ENCODE assay signal across 8 cellular contexts in the genomic region with DNA sequence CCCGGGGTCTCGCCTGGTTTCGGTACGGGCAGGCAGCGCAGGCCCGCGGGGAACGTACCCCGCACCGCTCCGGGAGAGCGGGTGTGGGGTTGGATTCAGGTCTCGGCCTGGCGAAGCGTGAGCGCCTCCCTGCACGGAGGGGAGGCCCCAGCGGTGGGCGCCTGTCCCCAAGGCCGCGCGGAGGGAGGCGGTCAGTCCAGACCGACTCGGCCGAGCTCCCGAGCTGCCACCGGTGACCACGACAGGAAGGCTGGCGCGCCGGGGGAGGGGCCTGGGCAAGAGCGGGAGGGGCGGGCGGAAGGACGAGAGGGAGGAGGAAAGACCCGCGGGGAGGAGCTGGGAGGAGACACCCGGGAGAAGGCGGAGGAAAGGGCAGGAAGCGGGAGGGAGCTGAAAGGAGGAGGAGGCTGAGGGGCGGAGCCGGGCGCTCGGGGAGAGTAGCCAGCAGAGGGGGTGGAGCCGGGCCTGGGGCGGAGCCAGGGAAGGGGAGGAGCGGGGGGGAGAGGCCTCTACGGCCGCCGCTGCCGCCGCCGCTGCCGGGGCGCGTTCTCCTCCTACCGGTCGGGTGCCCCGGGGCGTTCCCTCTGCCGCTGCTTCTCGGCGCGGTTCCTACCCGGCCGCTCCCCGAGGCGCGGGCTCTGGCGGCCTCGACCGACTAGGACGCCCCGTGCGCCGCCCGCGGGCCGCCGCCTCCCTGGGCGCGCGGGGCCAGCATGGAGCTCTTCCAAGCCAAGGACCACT. TPM values are rescaled to one million over a fixed set of nuclear protein-coding genes. Genes with fewer than 3 reads are reported as not detected.
DNase-seq lines count a peak whose midpoint lies in the region; ATAC-seq and TF ChIP-seq lines count a peak whose summit lies in the region.

A gene with protein sequence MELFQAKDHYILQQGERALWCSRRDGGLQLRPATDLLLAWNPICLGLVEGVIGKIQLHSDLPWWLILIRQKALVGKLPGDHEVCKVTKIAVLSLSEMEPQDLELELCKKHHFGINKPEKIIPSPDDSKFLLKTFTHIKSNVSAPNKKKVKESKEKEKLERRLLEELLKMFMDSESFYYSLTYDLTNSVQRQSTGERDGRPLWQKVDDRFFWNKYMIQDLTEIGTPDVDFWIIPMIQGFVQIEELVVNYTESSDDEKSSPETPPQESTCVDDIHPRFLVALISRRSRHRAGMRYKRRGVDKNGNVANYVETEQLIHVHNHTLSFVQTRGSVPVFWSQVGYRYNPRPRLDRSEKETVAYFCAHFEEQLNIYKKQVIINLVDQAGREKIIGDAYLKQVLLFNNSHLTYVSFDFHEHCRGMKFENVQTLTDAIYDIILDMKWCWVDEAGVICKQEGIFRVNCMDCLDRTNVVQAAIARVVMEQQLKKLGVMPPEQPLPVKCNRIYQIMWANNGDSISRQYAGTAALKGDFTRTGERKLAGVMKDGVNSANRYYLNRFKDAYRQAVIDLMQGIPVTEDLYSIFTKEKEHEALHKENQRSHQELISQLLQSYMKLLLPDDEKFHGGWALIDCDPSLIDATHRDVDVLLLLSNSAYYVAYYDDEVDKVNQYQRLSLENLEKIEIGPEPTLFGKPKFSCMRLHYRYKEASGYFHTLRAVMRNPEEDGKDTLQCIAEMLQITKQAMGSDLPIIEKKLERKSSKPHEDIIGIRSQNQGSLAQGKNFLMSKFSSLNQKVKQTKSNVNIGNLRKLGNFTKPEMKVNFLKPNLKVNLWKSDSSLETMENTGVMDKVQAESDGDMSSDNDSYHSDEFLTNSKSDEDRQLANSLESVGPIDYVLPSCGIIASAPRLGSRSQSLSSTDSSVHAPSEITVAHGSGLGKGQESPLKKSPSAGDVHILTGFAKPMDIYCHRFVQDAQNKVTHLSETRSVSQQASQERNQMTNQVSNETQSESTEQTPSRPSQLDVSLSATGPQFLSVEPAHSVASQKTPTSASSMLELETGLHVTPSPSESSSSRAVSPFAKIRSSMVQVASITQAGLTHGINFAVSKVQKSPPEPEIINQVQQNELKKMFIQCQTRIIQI (plus strand): TSS at position 501 of the 741 bp plus-strand sequence. CDS start 213 bp downstream, at position 714.

- 2 to 4% methylated on average over 16 to 84 of the region's 84 CpGs for WGBS in endodermal cell (ENCODE audit: insufficient coverage in 1 of 2, insufficient read length in 1 of 2), 2 experiments
- WGBS in mesodermal cell (ENCODE audit: insufficient coverage in 2 of 2), 2 experiments: 1% methylated on average over 66 to 69 of the region's 84 CpGs

- DNase-seq in COR-L47 (lab: John Stamatoyannopoulos, UW): peak; percentile 79
- peak; percentile 47 to 99 (median 97) for DNase-seq in HUDEP-2 (lab: John Stamatoyannopoulos, UW; ENCODE audit: unreplicated experiment in 76 of 76)
- peak; percentile 97 for DNase-seq in NOMO-1 treated with dmso at 0.1 percent for 144 hours (lab: John Stamatoyannopoulos, UW; ENCODE audit: unreplicated experiment)
- peak; percentile 97 for DNase-seq in activated CD8-positive, alpha-beta memory T cell treated with anti-CD3 and anti-CD28 coated beads, Interleukin-2, amount 50 U/mL, for 1 hour (ENCODE audit: extremely low read depth)
- peak; percentile 100 for DNase-seq in endodermal cell
- DNase-seq in stimulated activated CD8-positive, alpha-beta memory T cell treated with anti-CD3 and anti-CD28 coated beads, Interleukin-15, amount 100 ng/mL, for 4 hours (ENCODE audit: low read depth in 2 of 2): peak; percentile 98 to 99

- H3K4me3 Mint-ChIP-seq in endodermal cell: peak within 1 kb of the TSS; percentile 66

- peak; percentile 85 for ATAC-seq in GM21381 (IDR thresholded peaks at IDR 0.05; ENCODE audit: unreplicated experiment)

- peak within 1 kb of the TSS; percentile 90 for H3K4me3 ChIP-seq in endodermal cell (ENCODE audit: low read length)
- H3K4me3 ChIP-seq in mesodermal cell (ENCODE audit: extremely low read depth, insufficient read depth, low read length, poor library complexity, severe bottlenecking): peak within 1 kb of the TSS; percentile 71

- H3K36me3 ChIP-seq in endodermal cell (ENCODE audit: control insufficient read depth, insufficient read depth, low read length) (peaks cover 3% of the 10 kb centered on the region), mesodermal cell (ENCODE audit: control insufficient read depth, insufficient read depth, low read length) (no peaks in the 10 kb centered on the region)

- peaks cover 7% of the 10 kb centered on the region for H3K27me3 Mint-ChIP-seq in endodermal cell (ENCODE audit: insufficient read depth)

- H3K9ac ChIP-seq in endodermal cell (ENCODE audit: extremely low read depth, low read length, poor library complexity, severe bottlenecking): peak within 1 kb of the TSS; percentile 63

- H3K4me1 ChIP-seq in endodermal cell (ENCODE audit: control insufficient read depth, insufficient read depth, low read length) (peaks cover 18% of the 10 kb centered on the region), mesodermal cell (ENCODE audit: control insufficient read depth, insufficient read depth, low read length, poor library complexity, severe bottlenecking) (peaks cover 12% of the 10 kb centered on the region)

- H3K4me1 Mint-ChIP-seq in endodermal cell: peaks cover 28% of the 10 kb centered on the region

- H3K27ac Mint-ChIP-seq in endodermal cell: peak within 1 kb of the TSS; percentile 35

- peak; percentile 56 for TF ChIP-seq CTCF in endodermal cell (conservative IDR thresholded peaks at IDR 0.05)

- peaks cover 11% of the 10 kb centered on the region for H3K9me3 Mint-ChIP-seq in endodermal cell

- peaks cover 3% of the 10 kb centered on the region for H3K36me3 Mint-ChIP-seq in endodermal cell (ENCODE audit: low read depth)

- H3K27me3 ChIP-seq in endodermal cell (ENCODE audit: control insufficient read depth, insufficient read depth, low read length, poor library complexity, severe bottlenecking): no peaks in the 10 kb centered on the region

- H3K27ac ChIP-seq in endodermal cell (ENCODE audit: low read depth, low read length): peak within 1 kb of the TSS; percentile 83
- H3K27ac ChIP-seq in mesodermal cell (ENCODE audit: low read depth, low read length, severe bottlenecking): peak within 1 kb of the TSS; percentile 85

- H3K9me3 ChIP-seq in endodermal cell (ENCODE audit: control insufficient read depth, low read length) (peaks cover 5% of the 10 kb centered on the region), mesodermal cell (ENCODE audit: control insufficient read depth, low read length) (no peaks in the 10 kb centered on the region)

RNA-seq across cellular contexts. Expression of the gene that starts here (rescaled TPM):
- 10 to 100 TPM; 74.4 to 75.6 TPM for total RNA-seq in endodermal cell
- 116 TPM for polyA plus RNA-seq in endodermal cell (2013, experiment 1 of 2)
- 115 TPM for polyA plus RNA-seq in endodermal cell (2013, experiment 2 of 2)
- polyA plus RNA-seq in mesodermal cell (2013, experiment 1 of 2): 87.0 TPM
- polyA plus RNA-seq in mesodermal cell (2013, experiment 2 of 2): 84.7 TPM

Comparison
In these comparisons a context has a peak if more than half of its experiments do, and no peak if none do; other contexts are left out.
1. Peak in every context shown above with its lines: DNase-seq, ATAC-seq, H3K4me3 ChIP-seq and H3K27ac ChIP-seq.